In the genomic region with DNA sequence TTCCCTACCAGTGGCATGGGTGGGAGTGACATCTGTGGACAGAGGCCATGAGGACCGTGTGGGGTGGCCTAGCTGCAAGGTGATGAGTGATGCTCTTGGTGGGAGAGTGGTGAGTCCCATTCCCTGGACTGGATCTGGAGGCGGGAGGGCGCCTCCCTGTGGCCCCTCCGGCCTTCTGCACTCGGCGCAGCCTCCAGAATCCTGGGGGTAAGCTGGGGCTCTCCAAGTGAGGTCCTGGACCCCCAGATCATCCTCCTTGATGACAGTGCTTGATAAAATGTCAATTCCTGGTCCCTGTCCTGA, we compare ENCODE assay signal across 7 cellular contexts.
A peak's percentile ranks its signal among the peaks of the same experiment; 100 is the strongest.
DNase-seq lines count a peak whose midpoint lies in the region; TF ChIP-seq lines count a peak whose summit lies in the region.

No MANE protein-coding gene starts in this region.

- TF ChIP-seq CTCF in DOHH2 (IDR thresholded peaks at IDR 0.05; ENCODE audit: low read depth, low read length, poor library complexity, severe bottlenecking) (peak; percentile 33), nephron progenitor cell (IDR thresholded peaks at IDR 0.05) (peak; percentile 33)

- no peaks in the 10 kb centered on the region for H3K9me3 ChIP-seq in DOHH2 (ENCODE audit: control insufficient read depth, insufficient read depth, low read length)

- no peaks in the 10 kb centered on the region for H3K36me3 ChIP-seq in DOHH2 (ENCODE audit: control insufficient read depth, low read length)

- H3K4me2 ChIP-seq in DOHH2 (ENCODE audit: low read length), result no peak overlapping the region

- H3K27me3 ChIP-seq in DOHH2 (ENCODE audit: control insufficient read depth, low read length), result no peaks in the 10 kb centered on the region

- H3K4me1 Mint-ChIP-seq in nephron progenitor cell, result peaks cover 20% of the 10 kb centered on the region

- no peaks in the 10 kb centered on the region for H3F3A ChIP-seq in DOHH2 (ENCODE audit: control insufficient read depth, insufficient read depth)

- no peaks in the 10 kb centered on the region for H3K36me3 Mint-ChIP-seq in nephron progenitor cell (ENCODE audit: low read depth)

- TF ChIP-seq EP300 in Ishikawa (IDR thresholded peaks at IDR 0.05; ENCODE audit: borderline replicate concordance), result no peak

- TF ChIP-seq RAD21 in Ishikawa (IDR thresholded peaks at IDR 0.05; ENCODE audit: low read depth), result peak; percentile 40; the same call in 1 of the 2 replicates

- H3K4me1 ChIP-seq in DOHH2 (ENCODE audit: control insufficient read depth, low read length), result no peaks in the 10 kb centered on the region

- peaks cover 56% of the 10 kb centered on the region for H3K27me3 Mint-ChIP-seq in nephron progenitor cell (ENCODE audit: low read depth, poor library complexity)

- peak; percentile 46 for DNase-seq in cerebellar cortex (ENCODE audit: low spot score)
- no peak for DNase-seq in nephron progenitor cell
- DNase-seq in hepatic stellate cell (ENCODE audit: low spot score), result no peak
- DNase-seq in activated effector memory CD4-positive, alpha-beta T cell treated with Interleukin-2 at 50 U/mL for 16 hours, result no peak
- no peak for DNase-seq in Ammon's horn (ENCODE audit: low spot score)

- no peak overlapping the region for H3K27ac Mint-ChIP-seq in nephron progenitor cell

- no peaks in the 10 kb centered on the region for H3K9me3 Mint-ChIP-seq in nephron progenitor cell

- H4K20me1 ChIP-seq in DOHH2 (ENCODE audit: control insufficient read depth, insufficient read depth, low read depth, low read length), result no peaks in the 10 kb centered on the region

- no peak overlapping the region for H3K27ac ChIP-seq in DOHH2 (ENCODE audit: low read depth, low read length)

- H3K79me2 ChIP-seq in DOHH2 (ENCODE audit: control insufficient read depth, low read length), result no peaks in the 10 kb centered on the region

- peak overlapping the region; percentile 78 for H3K4me3 Mint-ChIP-seq in nephron progenitor cell

- H3K4me3 ChIP-seq in DOHH2 (ENCODE audit: low read length), result no peak overlapping the region

- no peaks in the 10 kb centered on the region for H3K9me2 ChIP-seq in DOHH2 (replicated peaks; ENCODE audit: control insufficient read depth, low read length)

TF ChIP-seq in Ishikawa, 13 proteins besides CTCF, POLR2A, EP300 and RAD21:
- TF ChIP-seq YY1 (IDR thresholded peaks at IDR 0.05; ENCODE audit: low read depth) (no peak), TEAD4 (IDR thresholded peaks at IDR 0.05) (no peak), TCF12 (IDR thresholded peaks at IDR 0.05; ENCODE audit: low read depth) (no peak), NFIC (IDR thresholded peaks at IDR 0.05) (no peak), FOXM1 (IDR thresholded peaks at IDR 0.05; ENCODE audit: borderline replicate concordance, low read depth) (no peak), TAF1 (IDR thresholded peaks at IDR 0.05; ENCODE audit: low read depth) (no peak)
